In the genomic region with DNA sequence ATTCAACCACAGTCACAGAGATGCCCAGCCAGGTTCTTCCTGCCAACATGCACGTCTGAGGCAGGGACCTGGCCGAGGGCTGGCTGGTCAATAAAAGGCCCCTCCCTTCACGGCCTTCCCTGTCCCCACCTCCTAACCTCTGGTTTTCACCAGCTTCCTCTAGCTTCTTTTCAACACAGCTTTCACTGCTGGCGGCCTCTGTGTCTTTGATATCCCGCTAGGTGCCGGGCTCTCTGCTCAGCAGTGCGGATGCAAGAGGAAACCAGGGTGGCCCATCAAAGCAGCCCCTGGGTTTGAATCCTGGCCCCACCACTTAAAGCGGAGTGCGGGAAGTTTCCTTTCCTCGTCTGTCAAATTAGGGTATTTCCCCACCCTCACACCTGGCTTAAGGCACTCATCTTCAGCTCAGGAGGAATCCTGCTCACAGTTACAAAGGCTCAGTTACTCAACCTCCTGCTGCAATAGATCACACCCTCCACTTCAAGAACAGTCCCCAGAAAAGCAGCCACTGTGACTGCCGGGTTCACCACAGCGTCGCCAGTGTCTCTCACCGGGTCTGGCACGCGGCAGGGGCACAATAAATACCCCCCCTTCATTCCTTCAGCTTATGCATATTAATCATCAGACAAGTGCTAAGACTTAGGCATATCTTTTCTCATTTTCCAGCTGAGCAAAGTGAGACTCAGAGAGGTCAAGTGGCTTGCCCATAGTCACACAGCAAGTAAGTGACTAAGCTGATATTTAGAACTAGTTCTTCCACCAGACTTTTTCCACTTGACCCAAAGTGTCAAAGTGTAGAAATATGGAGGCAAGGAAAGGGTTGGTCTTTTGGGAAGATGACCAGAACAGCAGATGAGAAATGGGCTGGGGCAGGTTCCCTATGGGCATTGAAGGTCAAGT, we compare ENCODE assay signal across 8 cellular contexts. TPM values are rescaled to one million over a fixed set of nuclear protein-coding genes. Genes with fewer than 3 reads are reported as not detected.
DNase-seq lines count a peak whose midpoint lies in the region; ATAC-seq, FAIRE-seq and TF ChIP-seq lines count a peak whose summit lies in the region.

No MANE protein-coding gene starts in this region.

- no peak overlapping the region for H3K4me3 ChIP-seq in bronchial epithelial cell (ENCODE audit: low read depth, low read length)

- no peaks in the 10 kb centered on the region for H3K27me3 Mint-ChIP-seq in T-helper 2 cell treated with Interferon-gamma antibody and Interleukin-4, amounts not matched to agents 5 μg/mL and 100 μg/mL, for 36 hours (ENCODE audit: low read depth)

- peaks cover 30% of the 10 kb centered on the region for H3K4me1 Mint-ChIP-seq in T-helper 2 cell treated with Interferon-gamma antibody and Interleukin-4, amounts not matched to agents 5 μg/mL and 100 μg/mL, for 36 hours (ENCODE audit: low read depth)

- H3K27ac Mint-ChIP-seq in T-helper 2 cell treated with Interferon-gamma antibody and Interleukin-4, amounts not matched to agents 5 μg/mL and 100 μg/mL, for 36 hours, result peak overlapping the region; percentile 67

- ATAC-seq in HG03280 (IDR thresholded peaks at IDR 0.05; ENCODE audit: unreplicated experiment) (peak; percentile 47), HG03159 (IDR thresholded peaks at IDR 0.05; ENCODE audit: unreplicated experiment) (no peak), HG02884 (IDR thresholded peaks at IDR 0.05; ENCODE audit: unreplicated experiment) (no peak), HG02623 (IDR thresholded peaks at IDR 0.05; ENCODE audit: unreplicated experiment) (no peak)

- peak; percentile 34 for DNase-seq in CD1c-positive myeloid dendritic cell (ENCODE audit: extremely low spot score)
- peak; percentile 31 for DNase-seq in T-helper 2 cell treated with Interferon-gamma antibody and Interleukin-4, amounts not matched to agents 5 μg/mL and 100 μg/mL, for 36 hours (ENCODE audit: low spot score)
- DNase-seq in bronchial epithelial cell (ENCODE audit: low read depth), result peak; percentile 58
- DNase-seq in stimulated activated CD4-positive, alpha-beta T cell treated with anti-CD3 and anti-CD28 coated beads, Interleukin-12 subunit alpha, Interleukin-12 subunit beta, amount 100 ng/mL, for 24 hours (ENCODE audit: low read depth in 2 of 2), result peak; percentile 35 to 47

- peak; percentile 73 for FAIRE-seq in bronchial epithelial cell (lab: Jason Lieb, UNC)

- H3K9me3 Mint-ChIP-seq in T-helper 2 cell treated with Interferon-gamma antibody and Interleukin-4, amounts not matched to agents 5 μg/mL and 100 μg/mL, for 36 hours, result no peaks in the 10 kb centered on the region

- H3K27me3 ChIP-seq in bronchial epithelial cell (ENCODE audit: control insufficient read depth, insufficient read depth, low read length), result no peaks in the 10 kb centered on the region

- H3K36me3 ChIP-seq in bronchial epithelial cell (ENCODE audit: control insufficient read depth, insufficient read depth, low read length), result no peaks in the 10 kb centered on the region

- H3K4me3 Mint-ChIP-seq in T-helper 2 cell treated with Interferon-gamma antibody and Interleukin-4, amounts not matched to agents 5 μg/mL and 100 μg/mL, for 36 hours, result peak overlapping the region; percentile 52

- H3K36me3 Mint-ChIP-seq in T-helper 2 cell treated with Interferon-gamma antibody and Interleukin-4, amounts not matched to agents 5 μg/mL and 100 μg/mL, for 36 hours (ENCODE audit: low read depth), result no peaks in the 10 kb centered on the region

- no peak for TF ChIP-seq CTCF in bronchial epithelial cell (IDR thresholded peaks at IDR 0.05; ENCODE audit: insufficient read depth, low read length, severe bottlenecking)

RNA-seq across cellular contexts. Expression of a gene that starts 45.7 kb away (rescaled TPM):
- total RNA-seq in bronchial epithelial cell, result 17.9 and 18.1 TPM in 2 replicates

RNA-seq across cellular contexts. Expression of a gene that starts 48.0 kb away (rescaled TPM):
- total RNA-seq in bronchial epithelial cell, result 378 and 611 TPM in 2 replicates
